13 cellular contexts compared by ENCODE assay signal in genomic region chr12:17928708-17929366, GRCh38.
DNase-seq lines count a peak whose midpoint lies in the region; ATAC-seq and TF ChIP-seq lines count a peak whose summit lies in the region.
"Had no signal": no experiment of that assay in that cellular context is flagged by ENCODE, and none has a peak within 500 bp of the region (broad histone marks: within the 10 kb centered on the region; RNA-seq: fewer than 3 reads in every experiment).

No MANE protein-coding gene starts in this region.

- H3K4me3 Mint-ChIP-seq in GM23338 (no peak overlapping the region), osteocyte (ENCODE audit: unreplicated experiment) (no peak overlapping the region)
- H3K4me3 Mint-ChIP-seq: stimulated activated naive CD8-positive, alpha-beta T cell treated with anti-CD3 and anti-CD28 coated beads, Interleukin-15, Interleukin-2, amounts not matched to agents 100 ng/mL and 50 ng/mL, for 24 hours; T-cell had no signal

- H3K27me3 ChIP-seq in GM23338 (ENCODE audit: insufficient read depth) (no peaks in the 10 kb centered on the region), esophagus squamous epithelium (no peaks in the 10 kb centered on the region)

- H3K36me3 ChIP-seq in GM23338 (ENCODE audit: insufficient read depth) (no peaks in the 10 kb centered on the region), esophagus squamous epithelium (no peaks in the 10 kb centered on the region)

- no peaks in the 10 kb centered on the region for H4K20me1 ChIP-seq in GM23338 (replicated peaks; ENCODE audit: insufficient read depth)

- TF ChIP-seq POLR2A in esophagus squamous epithelium (IDR thresholded peaks at IDR 0.05): no peak

- H3K4me1 ChIP-seq in GM23338 (ENCODE audit: insufficient read depth) (no peaks in the 10 kb centered on the region), esophagus squamous epithelium (no peaks in the 10 kb centered on the region)
- H3K4me1 ChIP-seq: parathyroid adenoma had no signal

- no peak overlapping the region for H3K4me2 ChIP-seq in GM23338

- H3F3A ChIP-seq in GM23338 (replicated peaks; ENCODE audit: low read depth): no peaks in the 10 kb centered on the region

- TF ChIP-seq CTCF in GM23338 (conservative IDR thresholded peaks at IDR 0.05; ENCODE audit: low read depth in 2 of 2) (peak in 1 of 2 experiments; percentile 34; a peak in 3 of 4 replicates), osteocyte (IDR thresholded peaks at IDR 0.05) (peak; percentile 30), esophagus squamous epithelium (IDR thresholded peaks at IDR 0.05) (no peak)

- H3K27ac ChIP-seq in GM23338 (ENCODE audit: low read depth) (no peak overlapping the region), esophagus squamous epithelium (no peak overlapping the region)
- H3K27ac ChIP-seq: parathyroid adenoma had no signal

- H3K4me3 ChIP-seq in GM23338 (no peak overlapping the region), esophagus squamous epithelium (no peak overlapping the region)
- H3K4me3 ChIP-seq: K562 had no signal

- H3K9me3 Mint-ChIP-seq in GM23338 (no peaks in the 10 kb centered on the region), osteocyte (ENCODE audit: unreplicated experiment) (no peaks in the 10 kb centered on the region)

- peak; percentile 3 for DNase-seq in GM23338 (ENCODE audit: low spot score)
- peak; percentile 37 for DNase-seq in NCI-H524 treated with DMSO at 0.1 percent for 48 hours (lab: John Stamatoyannopoulos, UW)
- DNase-seq in dermis microvascular lymphatic vessel endothelial cell (ENCODE audit: low read depth in 2 of 2): peak; percentile 78 to 87
- no peak for DNase-seq in osteocyte (ENCODE audit: extremely low spot score, unreplicated experiment)
- no peak for DNase-seq in esophagus squamous epithelium (lab: John Stamatoyannopoulos, UW)
- DNase-seq in mesenteric fat pad (ENCODE audit: low spot score): no peak
- DNase-seq: activated gamma-delta T cell treated with Interleukin-2 at 50 U/mL for 16 hours, T-cell had no signal

- no peaks in the 10 kb centered on the region for H3K27me3 Mint-ChIP-seq in GM23338 (ENCODE audit: insufficient read depth, low read depth, poor library complexity)
- no peaks in the 10 kb centered on the region for H3K27me3 Mint-ChIP-seq in osteocyte (ENCODE audit: unreplicated experiment)
- H3K27me3 Mint-ChIP-seq: stimulated activated naive CD8-positive, alpha-beta T cell treated with anti-CD3 and anti-CD28 coated beads, Interleukin-15, Interleukin-2, amounts not matched to agents 100 ng/mL and 50 ng/mL, for 24 hours; T-cell had no signal

- H3K36me3 Mint-ChIP-seq in GM23338 (ENCODE audit: low read depth): no peaks in the 10 kb centered on the region
- H3K36me3 Mint-ChIP-seq in osteocyte (ENCODE audit: unreplicated experiment): no peaks in the 10 kb centered on the region
- H3K36me3 Mint-ChIP-seq: T-cell had no signal

- no peak overlapping the region for H2AFZ ChIP-seq in GM23338
- H2AFZ ChIP-seq: parathyroid adenoma had no signal

- H3K27ac Mint-ChIP-seq in GM23338 (no peak overlapping the region), osteocyte (ENCODE audit: unreplicated experiment) (no peak overlapping the region)
- H3K27ac Mint-ChIP-seq: stimulated activated naive CD8-positive, alpha-beta T cell treated with anti-CD3 and anti-CD28 coated beads, Interleukin-15, Interleukin-2, amounts not matched to agents 100 ng/mL and 50 ng/mL, for 24 hours; T-cell had no signal

- ATAC-seq in GM23338: no peak
- no peak for ATAC-seq in GM18868 (IDR thresholded peaks at IDR 0.05; ENCODE audit: unreplicated experiment)
- ATAC-seq in HG03571 (IDR thresholded peaks at IDR 0.05; ENCODE audit: unreplicated experiment): no peak
- ATAC-seq: K562, T-cell had no signal

- no peaks in the 10 kb centered on the region for H3K4me1 Mint-ChIP-seq in GM23338
- H3K4me1 Mint-ChIP-seq in osteocyte (ENCODE audit: unreplicated experiment): peaks cover 8% of the 10 kb centered on the region
- H3K4me1 Mint-ChIP-seq: T-cell had no signal

- no peaks in the 10 kb centered on the region for H3K9me2 ChIP-seq in GM23338 (ENCODE audit: insufficient read depth)

- no peaks in the 10 kb centered on the region for H3K9me3 ChIP-seq in esophagus squamous epithelium

- H3K79me2 ChIP-seq in GM23338 (replicated peaks; ENCODE audit: insufficient read depth): no peaks in the 10 kb centered on the region
- H3K79me2 ChIP-seq: parathyroid adenoma had no signal

- intact Hi-C loops in esophagus squamous epithelium (cut with DNase I): no loop called here

- 49 to 57% methylated on average over 4 of the region's 4 CpGs for WGBS in esophagus squamous epithelium, 2 donors

TF ChIP-seq in GM23338, 12 proteins besides CTCF, POLR2A, EP300 and RAD21 (continues in another document):
- TF ChIP-seq ZNF462 (CRISPR knock-in tag; IDR thresholded peaks at IDR 0.05) (no peak), EZH2phosphoT487 (IDR thresholded peaks at IDR 0.05; ENCODE audit: unreplicated experiment) (no peak), POLR2AphosphoS5 (IDR thresholded peaks at IDR 0.05; ENCODE audit: low read depth) (no peak)
- TF ChIP-seq, protein P1, sequence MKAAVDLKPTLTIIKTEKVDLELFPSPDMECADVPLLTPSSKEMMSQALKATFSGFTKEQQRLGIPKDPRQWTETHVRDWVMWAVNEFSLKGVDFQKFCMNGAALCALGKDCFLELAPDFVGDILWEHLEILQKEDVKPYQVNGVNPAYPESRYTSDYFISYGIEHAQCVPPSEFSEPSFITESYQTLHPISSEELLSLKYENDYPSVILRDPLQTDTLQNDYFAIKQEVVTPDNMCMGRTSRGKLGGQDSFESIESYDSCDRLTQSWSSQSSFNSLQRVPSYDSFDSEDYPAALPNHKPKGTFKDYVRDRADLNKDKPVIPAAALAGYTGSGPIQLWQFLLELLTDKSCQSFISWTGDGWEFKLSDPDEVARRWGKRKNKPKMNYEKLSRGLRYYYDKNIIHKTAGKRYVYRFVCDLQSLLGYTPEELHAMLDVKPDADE (IDR thresholded peaks at IDR 0.05): no peak

Comparison
In these comparisons a context has a peak if more than half of its experiments do, and no peak if none do; other contexts are left out.
1. DNase-seq: peak in GM23338 (single experiment), NCI-H524 treated with DMSO at 0.1 percent for 48 hours (single experiment) and dermis microvascular lymphatic vessel endothelial cell (2 of 2); none in osteocyte (single experiment), esophagus squamous epithelium (single experiment) and mesenteric fat pad (single experiment).